Comparison of ENCODE assay signal across 19 cellular contexts in genomic region chr12:107486140-107486892, GRCh38.
A peak's percentile ranks its signal among the peaks of the same experiment; 100 is the strongest.
DNase-seq lines count a peak whose midpoint lies in the region; ATAC-seq, FAIRE-seq and TF ChIP-seq lines count a peak whose summit lies in the region.
"Had no signal": no experiment of that assay in that cellular context is flagged by ENCODE, and none has a peak within 500 bp of the region (broad histone marks: within the 10 kb centered on the region; RNA-seq: fewer than 3 reads in every experiment).

No MANE protein-coding gene starts in this region.

- peaks cover 35% of the 10 kb centered on the region for H3K4me1 ChIP-seq in HepG2 (ENCODE audit: insufficient read depth, low read length)
- H3K4me1 ChIP-seq: Peyer's patch had no signal

- no peak for FAIRE-seq in HepG2 (lab: Jason Lieb, UNC)
- FAIRE-seq: D721Med, GM12892 had no signal

- H3K27me3 ChIP-seq in HepG2 (ENCODE audit: control insufficient read depth in 1 of 2, insufficient read depth in 2 of 2, low read length in 2 of 2): no peaks in the 10 kb centered on the region
- H3K27me3 ChIP-seq: Peyer's patch had no signal

- no peak overlapping the region for H3K27ac Mint-ChIP-seq in natural killer cell treated with Interleukin-12 subunit alpha and Interleukin-12 subunit beta and Interleukin-15 and Interleukin-18, amount 100 ng/mL, for 72 hours
- no peak overlapping the region for H3K27ac Mint-ChIP-seq in natural killer cell
- H3K27ac Mint-ChIP-seq: GM23338 had no signal

- no peaks in the 10 kb centered on the region for H3K36me3 ChIP-seq in HepG2 (replicated peaks in 1 of 2; ENCODE audit: control insufficient read depth in 1 of 2, insufficient read depth in 2 of 2, low read length in 2 of 2)
- H3K36me3 ChIP-seq: Peyer's patch had no signal

- TF ChIP-seq RAD21 in HepG2 (CRISPR knock-in tag; IDR thresholded peaks at IDR 0.05): no peak

- H3K36me3 Mint-ChIP-seq in natural killer cell treated with Interleukin-12 subunit alpha and Interleukin-12 subunit beta and Interleukin-15 and Interleukin-18, amount 100 ng/mL, for 72 hours: no peaks in the 10 kb centered on the region
- H3K36me3 Mint-ChIP-seq in natural killer cell: no peaks in the 10 kb centered on the region
- H3K36me3 Mint-ChIP-seq: CD4-positive, alpha-beta memory T cell had no signal

- H3K9me3 ChIP-seq in HepG2 (ENCODE audit: low read length): no peaks in the 10 kb centered on the region
- H3K9me3 ChIP-seq: Peyer's patch had no signal

- BruUV-seq in HepG2 (replicated peaks; lab: Mats Ljungman, UMichigan): no TSS peak

- intact Hi-C loops in natural killer cell (cut with micrococcal nuclease) (no loop called here), HepG2 (cut with micrococcal nuclease; ENCODE audit: unreplicated experiment) (no loop called here)

- no peak overlapping the region for H3K27ac ChIP-seq in HepG2 (ENCODE audit: extremely low read length, insufficient read depth, low read length)
- H3K27ac ChIP-seq: Peyer's patch had no signal

- H3K27me3 Mint-ChIP-seq in natural killer cell treated with Interleukin-12 subunit alpha and Interleukin-12 subunit beta and Interleukin-15 and Interleukin-18, amount 100 ng/mL, for 72 hours: peaks cover 10 to 17% of the 10 kb centered on the region in 2 donors
- peaks cover 0 to 2% of the 10 kb centered on the region in 2 donors for H3K27me3 Mint-ChIP-seq in natural killer cell (ENCODE audit: low read depth in 2 of 2)
- H3K27me3 Mint-ChIP-seq: CD4-positive, alpha-beta memory T cell had no signal

- peak; percentile 0 for DNase-seq in natural killer cell treated with Interleukin-12 subunit alpha and Interleukin-12 subunit beta and Interleukin-15 and Interleukin-18, amount 100 ng/mL, for 72 hours (ENCODE audit: low spot score)
- DNase-seq in natural killer cell (no peak), NCI-H69 (lab: John Stamatoyannopoulos, UW) (peak; percentile 9), HepG2 (ENCODE audit: low spot score) (no peak), omental fat pad (ENCODE audit: low spot score) (no peak)
- no peak for DNase-seq in activated CD4-positive, alpha-beta T cell treated with anti-CD3 and anti-CD28 coated beads, Interleukin-2, amount 50 U/mL, for 1 hour
- DNase-seq: AML-193; CD4-positive, alpha-beta memory T cell; NCI-H1105 treated with DMSO at 0.1 percent for 48 hours; NCI-H187 treated with DMSO at 0.1 percent for 48 hours; NCI-H2171 treated with DMSO at 0.1 percent for 48 hours; NCI-H446 treated with DMSO at 0.1 percent for 48 hours; NCI-H748 treated with DMSO at 0.1 percent for 48 hours; Peyer's patch had no signal

- no peak for TF ChIP-seq EP300 in HepG2 (IDR thresholded peaks at IDR 0.05; ENCODE audit: low read depth in 2 of 2, low read length in 2 of 2)
- no peak for TF ChIP-seq EP300 in HepG2 (CRISPR knock-in tag; IDR thresholded peaks at IDR 0.05; ENCODE audit: borderline replicate concordance)

- no peak for ATAC-seq in natural killer cell treated with Interleukin-12 subunit alpha and Interleukin-12 subunit beta and Interleukin-15 and Interleukin-18, amount 100 ng/mL, for 72 hours
- ATAC-seq in natural killer cell (no peak), HepG2 (no peak), GM21737 (IDR thresholded peaks at IDR 0.05; ENCODE audit: unreplicated experiment) (no peak), omental fat pad (ENCODE audit: low FRiP score) (no peak)
- ATAC-seq: GM23338, Right ventricle myocardium inferior had no signal

- POLR2A ChIA-PET in HepG2 (lab: Yijun Ruan, JAX): no interaction called here

- no peaks in the 10 kb centered on the region for H3K9me3 Mint-ChIP-seq in natural killer cell treated with Interleukin-12 subunit alpha and Interleukin-12 subunit beta and Interleukin-15 and Interleukin-18, amount 100 ng/mL, for 72 hours
- H3K9me3 Mint-ChIP-seq in natural killer cell: no peaks in the 10 kb centered on the region
- H3K9me3 Mint-ChIP-seq: CD4-positive, alpha-beta memory T cell; GM23338 had no signal

- H3K79me2 ChIP-seq in HepG2 (ENCODE audit: insufficient read depth, low read length): no peaks in the 10 kb centered on the region

- no peak overlapping the region for H3K9ac ChIP-seq in HepG2 (ENCODE audit: insufficient read depth, low read depth, low read length)

- no peak overlapping the region for H3K4me2 ChIP-seq in HepG2 (ENCODE audit: low read depth, low read length)
- H3K4me2 ChIP-seq: GM23338 had no signal

- CTCF ChIA-PET in HepG2 (lab: Yijun Ruan, JAX; ENCODE audit: low intra/inter-chr PET ratio, low total read pairs): no interaction called here

- no peak overlapping the region for H2AFZ ChIP-seq in HepG2 (ENCODE audit: low read length)
- H2AFZ ChIP-seq: GM23338 had no signal

- H4K20me1 ChIP-seq in HepG2 (ENCODE audit: insufficient read depth, low read length): no peaks in the 10 kb centered on the region

- whole genome bisulfite sequencing in HepG2 (ENCODE audit: low lambda C conversion rate): 45% methylated on average over 2 of the region's 2 CpGs

- H3K4me3 ChIP-seq in HepG2 (replicated peaks in 1 of 3; ENCODE audit: insufficient read depth in 1 of 3, low read depth in 2 of 3, low read length in 3 of 3): no peak overlapping the region
- H3K4me3 ChIP-seq: GM23338, Peyer's patch had no signal

- in situ Hi-C loops in HepG2 (cut with HindIII; ENCODE audit: extremely low pct_ligation_motif_present, low pct_unique_long_range_greater_than_20kb): no loop called here

- no peak overlapping the region for H3K4me3 Mint-ChIP-seq in natural killer cell treated with Interleukin-12 subunit alpha and Interleukin-12 subunit beta and Interleukin-15 and Interleukin-18, amount 100 ng/mL, for 72 hours
- H3K4me3 Mint-ChIP-seq in natural killer cell: no peak overlapping the region
- H3K4me3 Mint-ChIP-seq: GM23338 had no signal

- H3K4me1 Mint-ChIP-seq in natural killer cell treated with Interleukin-12 subunit alpha and Interleukin-12 subunit beta and Interleukin-15 and Interleukin-18, amount 100 ng/mL, for 72 hours (ENCODE audit: low read depth in 2 of 2): peaks cover 2 to 4% of the 10 kb centered on the region in 2 donors
- H3K4me1 Mint-ChIP-seq in natural killer cell: peaks cover 15 to 28% of the 10 kb centered on the region in 2 donors
- H3K4me1 Mint-ChIP-seq: GM23338 had no signal

- no peak for TF ChIP-seq CTCF in natural killer cell (IDR thresholded peaks at IDR 0.05)
- TF ChIP-seq CTCF in HepG2 (CRISPR knock-in tag; IDR thresholded peaks at IDR 0.05): no peak
- TF ChIP-seq CTCF in omental fat pad (IDR thresholded peaks at IDR 0.05): no peak

- TF ChIP-seq POLR2A in HepG2 (IDR thresholded peaks at IDR 0.05; ENCODE audit: insufficient read depth in 1 of 2, low read depth in 2 of 2, low read length in 2 of 2): no peak

TF ChIP-seq in HepG2, 621 proteins besides CTCF, POLR2A, EP300 and RAD21 (continues in another document):
- no peak for TF ChIP-seq NFYB (CRISPR knock-in tag; IDR thresholded peaks at IDR 0.05)
- no peak for TF ChIP-seq ZFP36L1 (CRISPR knock-in tag; IDR thresholded peaks at IDR 0.05)
- no peak for TF ChIP-seq SMAD1 (CRISPR knock-in tag; IDR thresholded peaks at IDR 0.05; ENCODE audit: borderline replicate concordance, low read depth)
- TF ChIP-seq ZNF557 (CRISPR knock-in tag; IDR thresholded peaks at IDR 0.05): no peak

Comparison
In these comparisons a context has a peak if more than half of its experiments do, and no peak if none do; other contexts are left out.
1. DNase-seq: peak in natural killer cell treated with Interleukin-12 subunit alpha and Interleukin-12 subunit beta and Interleukin-15 and Interleukin-18, amount 100 ng/mL, for 72 hours (single experiment) and NCI-H69 (single experiment); none in natural killer cell (single experiment), HepG2 (single experiment), activated CD4-positive, alpha-beta T cell treated with anti-CD3 and anti-CD28 coated beads, Interleukin-2, amount 50 U/mL, for 1 hour (single experiment) and omental fat pad (single experiment).